ENCODE assay signal across 12 cellular contexts in the genomic region with DNA sequence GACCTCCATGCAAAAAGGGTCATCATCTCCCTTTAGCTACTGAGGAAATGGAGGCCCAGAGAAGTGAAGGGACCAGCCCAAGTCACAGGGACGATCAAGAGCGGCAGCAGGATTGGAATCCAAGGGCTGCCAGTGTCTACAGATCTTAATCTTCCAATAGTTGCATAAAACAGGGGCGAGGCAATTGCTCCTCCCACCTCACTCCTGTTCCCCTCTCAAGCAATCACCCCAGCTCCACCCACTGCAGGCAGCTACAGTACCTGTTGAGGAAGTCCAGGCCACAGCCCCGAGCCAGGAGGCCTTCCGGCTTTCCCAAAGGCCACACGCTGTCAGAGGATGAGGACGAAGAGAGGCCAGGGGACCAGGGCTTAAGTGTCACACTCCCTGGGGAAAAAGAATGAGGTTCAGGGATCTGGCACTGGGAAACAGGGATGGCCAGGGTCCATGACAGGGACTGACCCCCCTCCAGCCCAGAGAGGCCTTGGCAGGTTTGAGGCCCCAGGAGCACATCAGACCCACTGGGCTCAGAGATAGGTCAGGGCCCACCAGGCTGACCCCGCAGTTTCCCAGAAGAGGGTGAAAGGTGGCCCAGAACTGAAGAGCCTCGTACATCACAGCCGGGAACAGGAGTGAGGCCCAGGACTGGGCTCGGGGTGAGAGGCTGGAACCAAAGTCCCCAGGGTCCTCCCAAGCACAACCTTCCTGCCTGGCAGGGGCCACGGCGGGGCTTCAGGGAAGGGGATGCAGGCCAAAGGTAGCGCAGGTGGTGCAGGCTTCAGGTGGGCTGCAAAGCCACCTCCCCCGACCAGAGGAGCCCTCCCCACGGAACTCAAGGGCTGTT. TPM values are rescaled to one million over a fixed set of nuclear protein-coding genes. Genes with fewer than 3 reads are reported as not detected.
DNase-seq lines count a peak whose midpoint lies in the region; ATAC-seq and TF ChIP-seq lines count a peak whose summit lies in the region.
"Had no signal": no experiment of that assay in that cellular context is flagged by ENCODE, and none has a peak within 500 bp of the region (broad histone marks: within the 10 kb centered on the region; RNA-seq: fewer than 3 reads in every experiment).

No MANE protein-coding gene starts in this region.

- H3K9me3 ChIP-seq in stomach: no peaks in the 10 kb centered on the region
- no peaks in the 10 kb centered on the region for H3K9me3 ChIP-seq in BE2C

- H3K27ac ChIP-seq in stomach: peak overlapping the region; percentile 85 to 95 (median 88)

- intact Hi-C loops in stomach (cut with DNase I; ENCODE audit: low total_unique reads): no loop called here

- H3K4me3 Mint-ChIP-seq in activated naive CD8-positive, alpha-beta T cell treated with anti-CD3 and anti-CD28 coated beads, Interleukin-2, amount 10 ng/mL, durations not matched to agents 7 days and 5 days: no peak overlapping the region

- DNase-seq in LNCaP clone FGC (ENCODE audit: low read depth) (peak; percentile 38), left kidney (ENCODE audit: low read depth, low spot score) (peak; percentile 73), stomach (peak; percentile 90), BE2C (no peak), HPDE6-E6E7 (ENCODE audit: extremely low spot score) (no peak), iPS-NIHi11 (ENCODE audit: low spot score) (no peak), KG1 (lab: John Stamatoyannopoulos, UW) (no peak)
- DNase-seq in activated naive CD8-positive, alpha-beta T cell treated with anti-CD3 and anti-CD28 coated beads, Interleukin-2, amount 10 ng/mL, durations not matched to agents 7 days and 5 days: no peak
- DNase-seq: activated T-cell treated with anti-CD3 and anti-CD28 coated beads, Interleukin-2, amount 50 U/mL, for 1 hour; dorsolateral prefrontal cortex; NCI-H1417 treated with DMSO at 0.1 percent for 48 hours; stimulated activated naive CD4-positive, alpha-beta T cell treated with Interleukin-2 at 50 U/mL for 16 hours had no signal

- no peak for TF ChIP-seq POLR2A in stomach (IDR thresholded peaks at IDR 0.05)

- TF ChIP-seq CTCF in LNCaP clone FGC (IDR thresholded peaks at IDR 0.05; ENCODE audit: control insufficient read depth, extremely low read depth, insufficient read depth): no peak
- no peak for TF ChIP-seq CTCF in stomach (IDR thresholded peaks at IDR 0.05)
- no peak for TF ChIP-seq CTCF in BE2C (IDR thresholded peaks at IDR 0.05; ENCODE audit: low read depth, low read length)

- ATAC-seq in activated naive CD8-positive, alpha-beta T cell treated with anti-CD3 and anti-CD28 coated beads, Interleukin-2, amount 10 ng/mL, durations not matched to agents 7 days and 5 days (ENCODE audit: low read depth): peak; percentile 60

- H3K4me1 ChIP-seq in stomach (peaks cover 61 to 73% (median 66%) of the 10 kb centered on the region in 4 donors), BE2C (peaks cover 30% of the 10 kb centered on the region)

- H3K36me3 ChIP-seq in stomach (peaks cover 5 to 24% (median 19%) of the 10 kb centered on the region in 4 donors), BE2C (no peaks in the 10 kb centered on the region)

- H3K27me3 Mint-ChIP-seq in activated naive CD8-positive, alpha-beta T cell treated with anti-CD3 and anti-CD28 coated beads, Interleukin-2, amount 10 ng/mL, durations not matched to agents 7 days and 5 days: peaks cover 3% of the 10 kb centered on the region

- POLR2A ChIA-PET in activated naive CD8-positive, alpha-beta T cell treated with anti-CD3 and anti-CD28 coated beads, Interleukin-2, amount 10 ng/mL, durations not matched to agents 7 days and 5 days (lab: Charles Lee): interaction anchor here (1.3 kb wide), 1 partner anchor 64 kb away, joined by 3 read pairs; no protein-coding TSS in a partner anchor

- H3K27me3 ChIP-seq in stomach (peaks cover 0 to 30% (median 0%) of the 10 kb centered on the region in 3 donors), BE2C (no peaks in the 10 kb centered on the region)

- H3K4me3 ChIP-seq in LNCaP clone FGC (ENCODE audit: low read depth, low read length) (no peak overlapping the region), stomach (no peak overlapping the region), BE2C (ENCODE audit: low read depth, low read length) (no peak overlapping the region)
- H3K4me3 ChIP-seq: dorsolateral prefrontal cortex had no signal

- no peaks in the 10 kb centered on the region for H3K36me3 Mint-ChIP-seq in activated naive CD8-positive, alpha-beta T cell treated with anti-CD3 and anti-CD28 coated beads, Interleukin-2, amount 10 ng/mL, durations not matched to agents 7 days and 5 days

- WGBS in stomach, 5 donors: 40 to 57% (median 48%) methylated on average over 11 to 16 of the region's 16 CpGs

- no peak overlapping the region for H3K27ac Mint-ChIP-seq in activated naive CD8-positive, alpha-beta T cell treated with anti-CD3 and anti-CD28 coated beads, Interleukin-2, amount 10 ng/mL, durations not matched to agents 7 days and 5 days

- no peaks in the 10 kb centered on the region for H3K9me3 Mint-ChIP-seq in activated naive CD8-positive, alpha-beta T cell treated with anti-CD3 and anti-CD28 coated beads, Interleukin-2, amount 10 ng/mL, durations not matched to agents 7 days and 5 days

- peaks cover 19% of the 10 kb centered on the region for H3K4me1 Mint-ChIP-seq in activated naive CD8-positive, alpha-beta T cell treated with anti-CD3 and anti-CD28 coated beads, Interleukin-2, amount 10 ng/mL, durations not matched to agents 7 days and 5 days

- no peak for TF ChIP-seq EP300 in stomach (IDR thresholded peaks at IDR 0.05)

RNA-seq across cellular contexts. Expression of a gene that starts 16.4 kb away (rescaled TPM):
- 100 to 1,000 TPM; 207 to 211 TPM for total RNA-seq in activated naive CD8-positive, alpha-beta T cell treated with anti-CD3 and anti-CD28 coated beads, Interleukin-2, amount 10 ng/mL, durations not matched to agents 7 days and 5 days
- 10 to 100 TPM in 3 of 5 donors, 1 to 10 TPM in 2; 1.7 to 86.4 (median 11.2) TPM for total RNA-seq in stomach
- 10 to 100 TPM in 1 of 3 donors, 1 to 10 TPM in 2; 3.8 to 10.2 (median 6.7) TPM for polyA plus RNA-seq in stomach
- polyA plus RNA-seq in BE2C (2012; ENCODE audit: insufficient read depth, insufficient read length, low read depth): 2.3 TPM

RNA-seq across cellular contexts. Expression of a gene that starts 16.7 kb away (rescaled TPM):
- total RNA-seq in activated naive CD8-positive, alpha-beta T cell treated with anti-CD3 and anti-CD28 coated beads, Interleukin-2, amount 10 ng/mL, durations not matched to agents 7 days and 5 days: under 1 TPM; 0.30 to 0.31 TPM
- total RNA-seq in stomach: 100 to 1,000 TPM in 1 of 5 donors, 10 to 100 TPM in 2, 1 to 10 TPM in 2; 5.5 to 120 (median 28.4) TPM
- 10 to 100 TPM; 11.3 to 17.8 (median 13.6) TPM for polyA plus RNA-seq in stomach
- polyA plus RNA-seq in BE2C (2012; ENCODE audit: insufficient read depth, insufficient read length, low read depth): 5.1 TPM

RNA-seq across cellular contexts. Expression of a gene that starts 57.7 kb away (rescaled TPM):
- under 1 TPM in 1 of 2 experiments, not detected in 1; 0.31 TPM for total RNA-seq in activated naive CD8-positive, alpha-beta T cell treated with anti-CD3 and anti-CD28 coated beads, Interleukin-2, amount 10 ng/mL, durations not matched to agents 7 days and 5 days
- total RNA-seq in stomach: 100 to 1,000 TPM in 2 of 5 donors, 10 to 100 TPM in 3; 28.6 to 195 (median 66.3) TPM
- polyA plus RNA-seq in stomach: 100 to 1,000 TPM in 1 of 3 donors, 10 to 100 TPM in 2; 70.2 to 112 (median 90.1) TPM
- 2.3 TPM for polyA plus RNA-seq in BE2C (2012; ENCODE audit: insufficient read depth, insufficient read length, low read depth)

Comparison
In these comparisons a context has a peak if more than half of its experiments do, and no peak if none do; other contexts are left out.
1. DNase-seq: peak in LNCaP clone FGC (single experiment), left kidney (single experiment) and stomach (single experiment); none in activated naive CD8-positive, alpha-beta T cell treated with anti-CD3 and anti-CD28 coated beads, Interleukin-2, amount 10 ng/mL, durations not matched to agents 7 days and 5 days (single experiment), BE2C (single experiment), HPDE6-E6E7 (single experiment), iPS-NIHi11 (single experiment) and KG1 (single experiment).
2. RNA of a gene that starts 16.7 kb away (total RNA-seq): 5.5 to 120 TPM in stomach; 0.30 to 0.31 TPM in activated naive CD8-positive, alpha-beta T cell treated with anti-CD3 and anti-CD28 coated beads, Interleukin-2, amount 10 ng/mL, durations not matched to agents 7 days and 5 days; every median in the first group is over 4 times any median in the second.
3. RNA of a gene that starts 57.7 kb away (total RNA-seq): 28.6 to 195 TPM in stomach; 0.31 TPM in activated naive CD8-positive, alpha-beta T cell treated with anti-CD3 and anti-CD28 coated beads, Interleukin-2, amount 10 ng/mL, durations not matched to agents 7 days and 5 days; every median in the first group is over 10 times any median in the second.